In the genomic region with DNA sequence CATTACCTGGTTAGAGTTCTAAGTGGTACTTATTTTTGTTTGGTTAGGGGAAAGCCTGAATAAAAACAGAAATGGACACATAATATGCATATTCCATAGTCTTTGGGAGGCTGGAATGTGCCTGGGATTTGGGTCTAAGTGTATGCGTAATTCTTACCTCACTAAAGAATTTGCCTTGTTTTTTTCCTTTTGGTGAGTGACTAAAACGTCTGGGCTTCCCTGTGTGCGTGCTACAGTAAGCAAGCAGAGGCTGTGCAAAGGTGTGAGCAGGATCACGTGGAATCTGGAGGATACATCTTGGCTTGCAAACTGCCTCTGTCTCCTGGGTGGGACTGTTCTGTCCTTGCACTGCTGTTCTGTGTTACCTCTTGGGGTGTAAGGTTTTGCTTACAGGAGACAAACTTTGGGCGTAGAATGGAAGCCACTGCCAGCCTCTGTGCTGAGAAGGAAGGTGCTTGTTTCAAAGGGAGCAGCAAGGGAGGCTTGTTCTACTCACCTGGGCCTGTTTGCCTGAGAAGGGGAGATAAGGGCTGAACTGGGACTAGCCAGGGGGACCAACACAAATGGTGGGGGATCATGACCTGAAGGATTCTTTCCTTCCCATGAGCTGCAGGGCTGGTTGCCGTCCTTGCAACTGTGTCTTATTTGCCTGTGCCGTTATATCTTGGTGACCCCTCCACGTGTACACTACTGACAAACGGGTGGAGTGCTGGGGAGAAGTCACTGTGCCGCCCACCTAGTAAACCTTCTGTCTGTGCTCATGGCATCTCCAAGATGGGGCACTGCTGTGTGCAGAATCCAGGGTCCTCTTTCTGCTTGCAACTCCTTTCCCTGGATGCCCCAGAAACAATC, we compare ENCODE assay signal across 1 cellular context.
A peak's percentile ranks its signal among the peaks of the same experiment; 100 is the strongest.
TF ChIP-seq lines count a peak whose summit lies in the region.

No MANE protein-coding gene starts in this region.

TF ChIP-seq in K562, 482 proteins besides CTCF, POLR2A, EP300 and RAD21 (continued from another document and continues in another):
- TF ChIP-seq, protein P1, sequence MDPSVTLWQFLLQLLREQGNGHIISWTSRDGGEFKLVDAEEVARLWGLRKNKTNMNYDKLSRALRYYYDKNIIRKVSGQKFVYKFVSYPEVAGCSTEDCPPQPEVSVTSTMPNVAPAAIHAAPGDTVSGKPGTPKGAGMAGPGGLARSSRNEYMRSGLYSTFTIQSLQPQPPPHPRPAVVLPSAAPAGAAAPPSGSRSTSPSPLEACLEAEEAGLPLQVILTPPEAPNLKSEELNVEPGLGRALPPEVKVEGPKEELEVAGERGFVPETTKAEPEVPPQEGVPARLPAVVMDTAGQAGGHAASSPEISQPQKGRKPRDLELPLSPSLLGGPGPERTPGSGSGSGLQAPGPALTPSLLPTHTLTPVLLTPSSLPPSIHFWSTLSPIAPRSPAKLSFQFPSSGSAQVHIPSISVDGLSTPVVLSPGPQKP (CRISPR knock-in tag; IDR thresholded peaks at IDR 0.05): no peak
- peak; percentile 55; the same call in 1 of the 2 replicates for TF ChIP-seq SOX6 (IDR thresholded peaks at IDR 0.05)
- peak; percentile 54; the same call in 1 of the 2 replicates for TF ChIP-seq ZFP1 (CRISPR knock-in tag; IDR thresholded peaks at IDR 0.05)
- TF ChIP-seq NONO (IDR thresholded peaks at IDR 0.05; ENCODE audit: low read depth in 2 of 2, low read length in 1 of 2): peak in 1 of 2 experiments; percentile 90; a peak in 2 of 4 replicates
- peak; percentile 35; the same call in 1 of the 2 replicates for TF ChIP-seq TCFL5 (CRISPR knock-in tag; conservative IDR thresholded peaks at IDR 0.05)
- 0 out of 2 replicates have a peak, but pooled peaks have one; percentile 48 for TF ChIP-seq FOXP1 (CRISPR knock-in tag; IDR thresholded peaks at IDR 0.05)
- TF ChIP-seq NR4A1 (CRISPR knock-in tag; IDR thresholded peaks at IDR 0.05): no peak
- peak; percentile 4 for TF ChIP-seq NR4A1 (tag; IDR thresholded peaks at IDR 0.05)
- TF ChIP-seq WHSC1 (IDR thresholded peaks at IDR 0.05; ENCODE audit: low read length): no peak
- TF ChIP-seq KDM5B (IDR thresholded peaks at IDR 0.05; ENCODE audit: insufficient replicate concordance, low read depth, low read length): peak; percentile 99
- TF ChIP-seq, protein P2, sequence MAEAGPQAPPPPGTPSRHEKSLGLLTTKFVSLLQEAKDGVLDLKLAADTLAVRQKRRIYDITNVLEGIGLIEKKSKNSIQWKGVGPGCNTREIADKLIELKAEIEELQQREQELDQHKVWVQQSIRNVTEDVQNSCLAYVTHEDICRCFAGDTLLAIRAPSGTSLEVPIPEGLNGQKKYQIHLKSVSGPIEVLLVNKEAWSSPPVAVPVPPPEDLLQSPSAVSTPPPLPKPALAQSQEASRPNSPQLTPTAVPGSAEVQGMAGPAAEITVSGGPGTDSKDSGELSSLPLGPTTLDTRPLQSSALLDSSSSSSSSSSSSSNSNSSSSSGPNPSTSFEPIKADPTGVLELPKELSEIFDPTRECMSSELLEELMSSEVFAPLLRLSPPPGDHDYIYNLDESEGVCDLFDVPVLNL (CRISPR knock-in tag; IDR thresholded peaks at IDR 0.05; ENCODE audit: low read depth): peak; percentile 48; the same call in 1 of the 2 replicates
- TF ChIP-seq, protein P3, sequence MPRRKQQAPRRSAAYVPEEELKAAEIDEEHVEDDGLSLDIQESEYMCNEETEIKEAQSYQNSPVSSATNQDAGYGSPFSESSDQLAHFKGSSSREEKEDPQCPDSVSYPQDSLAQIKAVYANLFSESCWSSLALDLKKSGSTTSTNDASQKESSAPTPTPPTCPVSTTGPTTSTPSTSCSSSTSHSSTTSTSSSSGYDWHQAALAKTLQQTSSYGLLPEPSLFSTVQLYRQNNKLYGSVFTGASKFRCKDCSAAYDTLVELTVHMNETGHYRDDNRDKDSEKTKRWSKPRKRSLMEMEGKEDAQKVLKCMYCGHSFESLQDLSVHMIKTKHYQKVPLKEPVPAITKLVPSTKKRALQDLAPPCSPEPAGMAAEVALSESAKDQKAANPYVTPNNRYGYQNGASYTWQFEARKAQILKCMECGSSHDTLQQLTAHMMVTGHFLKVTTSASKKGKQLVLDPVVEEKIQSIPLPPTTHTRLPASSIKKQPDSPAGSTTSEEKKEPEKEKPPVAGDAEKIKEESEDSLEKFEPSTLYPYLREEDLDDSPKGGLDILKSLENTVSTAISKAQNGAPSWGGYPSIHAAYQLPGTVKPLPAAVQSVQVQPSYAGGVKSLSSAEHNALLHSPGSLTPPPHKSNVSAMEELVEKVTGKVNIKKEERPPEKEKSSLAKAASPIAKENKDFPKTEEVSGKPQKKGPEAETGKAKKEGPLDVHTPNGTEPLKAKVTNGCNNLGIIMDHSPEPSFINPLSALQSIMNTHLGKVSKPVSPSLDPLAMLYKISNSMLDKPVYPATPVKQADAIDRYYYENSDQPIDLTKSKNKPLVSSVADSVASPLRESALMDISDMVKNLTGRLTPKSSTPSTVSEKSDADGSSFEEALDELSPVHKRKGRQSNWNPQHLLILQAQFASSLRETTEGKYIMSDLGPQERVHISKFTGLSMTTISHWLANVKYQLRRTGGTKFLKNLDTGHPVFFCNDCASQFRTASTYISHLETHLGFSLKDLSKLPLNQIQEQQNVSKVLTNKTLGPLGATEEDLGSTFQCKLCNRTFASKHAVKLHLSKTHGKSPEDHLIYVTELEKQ (CRISPR knock-in tag; IDR thresholded peaks at IDR 0.05): no peak
- peak; percentile 99 for TF ChIP-seq FIP1L1 (IDR thresholded peaks at IDR 0.05; ENCODE audit: low read depth, low read length, poor library complexity, severe bottlenecking)
- TF ChIP-seq HDAC2 (IDR thresholded peaks at IDR 0.05): no peak
- TF ChIP-seq CAMTA2 (CRISPR knock-in tag; conservative IDR thresholded peaks at IDR 0.05): peak; percentile 12
- TF ChIP-seq THRAP3 (IDR thresholded peaks at IDR 0.05; ENCODE audit: borderline replicate concordance): peak; percentile 95
- TF ChIP-seq, protein P4, sequence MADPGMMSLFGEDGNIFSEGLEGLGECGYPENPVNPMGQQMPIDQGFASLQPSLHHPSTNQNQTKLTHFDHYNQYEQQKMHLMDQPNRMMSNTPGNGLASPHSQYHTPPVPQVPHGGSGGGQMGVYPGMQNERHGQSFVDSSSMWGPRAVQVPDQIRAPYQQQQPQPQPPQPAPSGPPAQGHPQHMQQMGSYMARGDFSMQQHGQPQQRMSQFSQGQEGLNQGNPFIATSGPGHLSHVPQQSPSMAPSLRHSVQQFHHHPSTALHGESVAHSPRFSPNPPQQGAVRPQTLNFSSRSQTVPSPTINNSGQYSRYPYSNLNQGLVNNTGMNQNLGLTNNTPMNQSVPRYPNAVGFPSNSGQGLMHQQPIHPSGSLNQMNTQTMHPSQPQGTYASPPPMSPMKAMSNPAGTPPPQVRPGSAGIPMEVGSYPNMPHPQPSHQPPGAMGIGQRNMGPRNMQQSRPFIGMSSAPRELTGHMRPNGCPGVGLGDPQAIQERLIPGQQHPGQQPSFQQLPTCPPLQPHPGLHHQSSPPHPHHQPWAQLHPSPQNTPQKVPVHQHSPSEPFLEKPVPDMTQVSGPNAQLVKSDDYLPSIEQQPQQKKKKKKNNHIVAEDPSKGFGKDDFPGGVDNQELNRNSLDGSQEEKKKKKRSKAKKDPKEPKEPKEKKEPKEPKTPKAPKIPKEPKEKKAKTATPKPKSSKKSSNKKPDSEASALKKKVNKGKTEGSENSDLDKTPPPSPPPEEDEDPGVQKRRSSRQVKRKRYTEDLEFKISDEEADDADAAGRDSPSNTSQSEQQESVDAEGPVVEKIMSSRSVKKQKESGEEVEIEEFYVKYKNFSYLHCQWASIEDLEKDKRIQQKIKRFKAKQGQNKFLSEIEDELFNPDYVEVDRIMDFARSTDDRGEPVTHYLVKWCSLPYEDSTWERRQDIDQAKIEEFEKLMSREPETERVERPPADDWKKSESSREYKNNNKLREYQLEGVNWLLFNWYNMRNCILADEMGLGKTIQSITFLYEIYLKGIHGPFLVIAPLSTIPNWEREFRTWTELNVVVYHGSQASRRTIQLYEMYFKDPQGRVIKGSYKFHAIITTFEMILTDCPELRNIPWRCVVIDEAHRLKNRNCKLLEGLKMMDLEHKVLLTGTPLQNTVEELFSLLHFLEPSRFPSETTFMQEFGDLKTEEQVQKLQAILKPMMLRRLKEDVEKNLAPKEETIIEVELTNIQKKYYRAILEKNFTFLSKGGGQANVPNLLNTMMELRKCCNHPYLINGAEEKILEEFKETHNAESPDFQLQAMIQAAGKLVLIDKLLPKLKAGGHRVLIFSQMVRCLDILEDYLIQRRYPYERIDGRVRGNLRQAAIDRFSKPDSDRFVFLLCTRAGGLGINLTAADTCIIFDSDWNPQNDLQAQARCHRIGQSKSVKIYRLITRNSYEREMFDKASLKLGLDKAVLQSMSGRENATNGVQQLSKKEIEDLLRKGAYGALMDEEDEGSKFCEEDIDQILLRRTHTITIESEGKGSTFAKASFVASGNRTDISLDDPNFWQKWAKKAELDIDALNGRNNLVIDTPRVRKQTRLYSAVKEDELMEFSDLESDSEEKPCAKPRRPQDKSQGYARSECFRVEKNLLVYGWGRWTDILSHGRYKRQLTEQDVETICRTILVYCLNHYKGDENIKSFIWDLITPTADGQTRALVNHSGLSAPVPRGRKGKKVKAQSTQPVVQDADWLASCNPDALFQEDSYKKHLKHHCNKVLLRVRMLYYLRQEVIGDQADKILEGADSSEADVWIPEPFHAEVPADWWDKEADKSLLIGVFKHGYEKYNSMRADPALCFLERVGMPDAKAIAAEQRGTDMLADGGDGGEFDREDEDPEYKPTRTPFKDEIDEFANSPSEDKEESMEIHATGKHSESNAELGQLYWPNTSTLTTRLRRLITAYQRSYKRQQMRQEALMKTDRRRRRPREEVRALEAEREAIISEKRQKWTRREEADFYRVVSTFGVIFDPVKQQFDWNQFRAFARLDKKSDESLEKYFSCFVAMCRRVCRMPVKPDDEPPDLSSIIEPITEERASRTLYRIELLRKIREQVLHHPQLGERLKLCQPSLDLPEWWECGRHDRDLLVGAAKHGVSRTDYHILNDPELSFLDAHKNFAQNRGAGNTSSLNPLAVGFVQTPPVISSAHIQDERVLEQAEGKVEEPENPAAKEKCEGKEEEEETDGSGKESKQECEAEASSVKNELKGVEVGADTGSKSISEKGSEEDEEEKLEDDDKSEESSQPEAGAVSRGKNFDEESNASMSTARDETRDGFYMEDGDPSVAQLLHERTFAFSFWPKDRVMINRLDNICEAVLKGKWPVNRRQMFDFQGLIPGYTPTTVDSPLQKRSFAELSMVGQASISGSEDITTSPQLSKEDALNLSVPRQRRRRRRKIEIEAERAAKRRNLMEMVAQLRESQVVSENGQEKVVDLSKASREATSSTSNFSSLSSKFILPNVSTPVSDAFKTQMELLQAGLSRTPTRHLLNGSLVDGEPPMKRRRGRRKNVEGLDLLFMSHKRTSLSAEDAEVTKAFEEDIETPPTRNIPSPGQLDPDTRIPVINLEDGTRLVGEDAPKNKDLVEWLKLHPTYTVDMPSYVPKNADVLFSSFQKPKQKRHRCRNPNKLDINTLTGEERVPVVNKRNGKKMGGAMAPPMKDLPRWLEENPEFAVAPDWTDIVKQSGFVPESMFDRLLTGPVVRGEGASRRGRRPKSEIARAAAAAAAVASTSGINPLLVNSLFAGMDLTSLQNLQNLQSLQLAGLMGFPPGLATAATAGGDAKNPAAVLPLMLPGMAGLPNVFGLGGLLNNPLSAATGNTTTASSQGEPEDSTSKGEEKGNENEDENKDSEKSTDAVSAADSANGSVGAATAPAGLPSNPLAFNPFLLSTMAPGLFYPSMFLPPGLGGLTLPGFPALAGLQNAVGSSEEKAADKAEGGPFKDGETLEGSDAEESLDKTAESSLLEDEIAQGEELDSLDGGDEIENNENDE (IDR thresholded peaks at IDR 0.05; ENCODE audit: low read depth, low read length): peak; percentile 83
- peak; percentile 77 for TF ChIP-seq ARHGAP35 (IDR thresholded peaks at IDR 0.05; ENCODE audit: partially characterized antibody)
- TF ChIP-seq ARID2 (IDR thresholded peaks at IDR 0.05): no peak
- TF ChIP-seq MEF2D (tag; conservative IDR thresholded peaks at IDR 0.05; ENCODE audit: low read depth): peak; percentile 64; the same call in 1 of the 2 replicates
- no peak for TF ChIP-seq FOS (IDR thresholded peaks at IDR 0.05; ENCODE audit: extremely low read depth, insufficient read length)
- TF ChIP-seq, protein P5, sequence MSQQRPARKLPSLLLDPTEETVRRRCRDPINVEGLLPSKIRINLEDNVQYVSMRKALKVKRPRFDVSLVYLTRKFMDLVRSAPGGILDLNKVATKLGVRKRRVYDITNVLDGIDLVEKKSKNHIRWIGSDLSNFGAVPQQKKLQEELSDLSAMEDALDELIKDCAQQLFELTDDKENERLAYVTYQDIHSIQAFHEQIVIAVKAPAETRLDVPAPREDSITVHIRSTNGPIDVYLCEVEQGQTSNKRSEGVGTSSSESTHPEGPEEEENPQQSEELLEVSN (IDR thresholded peaks at IDR 0.05; ENCODE audit: borderline replicate concordance in 1 of 2, extremely low read depth in 1 of 2, insufficient read depth in 1 of 2, insufficient read length in 1 of 2, low read depth in 1 of 2, low read length in 1 of 2, poor library complexity in 1 of 2, severe bottlenecking in 1 of 2): peak in 1 of 2 experiments; percentile 6
- peak; percentile 42; the same call in 1 of the 2 replicates for TF ChIP-seq HCFC1 (IDR thresholded peaks at IDR 0.05; ENCODE audit: low read depth, low read length)
- peak; percentile 62 for TF ChIP-seq CHD2 (IDR thresholded peaks at IDR 0.05; ENCODE audit: low read depth, low read length)
- TF ChIP-seq TBL1XR1 (IDR thresholded peaks at IDR 0.05; ENCODE audit: low read length in 2 of 2): peak in 1 of 2 experiments; percentile 69; a peak in 3 of 4 replicates
- TF ChIP-seq, protein P6, sequence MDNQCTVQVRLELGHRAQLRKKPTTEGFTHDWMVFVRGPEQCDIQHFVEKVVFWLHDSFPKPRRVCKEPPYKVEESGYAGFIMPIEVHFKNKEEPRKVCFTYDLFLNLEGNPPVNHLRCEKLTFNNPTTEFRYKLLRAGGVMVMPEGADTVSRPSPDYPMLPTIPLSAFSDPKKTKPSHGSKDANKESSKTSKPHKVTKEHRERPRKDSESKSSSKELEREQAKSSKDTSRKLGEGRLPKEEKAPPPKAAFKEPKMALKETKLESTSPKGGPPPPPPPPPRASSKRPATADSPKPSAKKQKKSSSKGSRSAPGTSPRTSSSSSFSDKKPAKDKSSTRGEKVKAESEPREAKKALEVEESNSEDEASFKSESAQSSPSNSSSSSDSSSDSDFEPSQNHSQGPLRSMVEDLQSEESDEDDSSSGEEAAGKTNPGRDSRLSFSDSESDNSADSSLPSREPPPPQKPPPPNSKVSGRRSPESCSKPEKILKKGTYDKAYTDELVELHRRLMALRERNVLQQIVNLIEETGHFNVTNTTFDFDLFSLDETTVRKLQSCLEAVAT (IDR thresholded peaks at IDR 0.05): peak; percentile 85 to 93
- TF ChIP-seq, protein P7, sequence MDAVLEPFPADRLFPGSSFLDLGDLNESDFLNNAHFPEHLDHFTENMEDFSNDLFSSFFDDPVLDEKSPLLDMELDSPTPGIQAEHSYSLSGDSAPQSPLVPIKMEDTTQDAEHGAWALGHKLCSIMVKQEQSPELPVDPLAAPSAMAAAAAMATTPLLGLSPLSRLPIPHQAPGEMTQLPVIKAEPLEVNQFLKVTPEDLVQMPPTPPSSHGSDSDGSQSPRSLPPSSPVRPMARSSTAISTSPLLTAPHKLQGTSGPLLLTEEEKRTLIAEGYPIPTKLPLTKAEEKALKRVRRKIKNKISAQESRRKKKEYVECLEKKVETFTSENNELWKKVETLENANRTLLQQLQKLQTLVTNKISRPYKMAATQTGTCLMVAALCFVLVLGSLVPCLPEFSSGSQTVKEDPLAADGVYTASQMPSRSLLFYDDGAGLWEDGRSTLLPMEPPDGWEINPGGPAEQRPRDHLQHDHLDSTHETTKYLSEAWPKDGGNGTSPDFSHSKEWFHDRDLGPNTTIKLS (IDR thresholded peaks at IDR 0.05; ENCODE audit: borderline replicate concordance, low read depth): no peak; the same call in 1 of the 2 replicates
- TF ChIP-seq CCNT2 (IDR thresholded peaks at IDR 0.05; ENCODE audit: borderline replicate concordance, extremely low read depth, insufficient read length, low read depth, low read length): peak; percentile 97
- TF ChIP-seq SIX5 (IDR thresholded peaks at IDR 0.05; ENCODE audit: borderline replicate concordance in 1 of 2, insufficient read depth in 1 of 2, low read depth in 1 of 2, low read length in 2 of 2): peak in 1 of 2 experiments; percentile 21; a peak in 2 of 4 replicates
- no peak for TF ChIP-seq U2AF1 (optimal IDR thresholded peaks at IDR 0.05; ENCODE audit: low read depth, low read length)
